22 cellular contexts compared by ENCODE assay signal in the genomic region with DNA sequence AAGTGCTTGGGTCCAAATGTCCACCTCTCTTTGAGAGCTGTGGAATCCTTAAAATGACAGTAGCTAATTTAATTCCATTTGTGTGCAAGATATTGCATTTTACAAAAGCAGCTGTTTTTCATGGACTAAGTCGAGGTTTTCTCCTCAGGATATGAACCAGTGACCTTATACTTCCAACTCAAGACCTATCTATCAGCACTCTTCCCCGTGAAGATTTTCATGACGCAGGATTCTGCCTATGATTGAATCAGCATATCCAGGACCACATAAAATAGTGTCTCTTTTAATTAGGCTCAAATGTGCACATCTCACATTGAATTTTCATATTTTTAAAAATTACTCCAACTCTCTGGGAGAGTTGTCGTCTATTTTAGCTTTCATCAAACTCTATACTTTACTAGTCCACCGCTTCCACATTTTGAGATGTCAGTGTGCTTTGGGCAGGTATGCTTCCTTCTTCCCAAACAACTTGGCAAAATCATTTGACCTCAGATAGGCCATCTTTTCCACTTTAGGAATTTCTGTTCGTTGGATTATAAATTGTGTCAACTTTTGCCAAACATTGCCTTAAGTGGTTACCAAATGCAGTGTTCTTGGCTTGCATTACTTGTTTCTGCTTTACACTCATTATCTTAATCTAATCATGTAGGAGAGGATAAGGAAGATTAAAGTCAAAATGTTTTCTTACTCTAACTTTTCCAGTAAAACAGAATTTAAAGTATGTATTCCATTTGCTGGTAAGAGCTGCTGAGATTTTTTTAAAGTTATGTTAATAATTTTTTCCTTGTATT. TPM values are rescaled to one million over a fixed set of nuclear protein-coding genes. Genes with fewer than 3 reads are reported as not detected.
DNase-seq lines count a peak whose midpoint lies in the region; ATAC-seq and TF ChIP-seq lines count a peak whose summit lies in the region.
"Had no signal": no experiment of that assay in that cellular context is flagged by ENCODE, and none has a peak within 500 bp of the region (broad histone marks: within the 10 kb centered on the region; RNA-seq: fewer than 3 reads in every experiment).

No MANE protein-coding gene starts in this region.

- no peaks in the 10 kb centered on the region for H3K27me3 Mint-ChIP-seq in mesothelial cell of epicardium (ENCODE audit: low read depth)
- H3K27me3 Mint-ChIP-seq: CD8-positive, alpha-beta memory T cell had no signal

- TF ChIP-seq CTCF in esophagus muscularis mucosa (IDR thresholded peaks at IDR 0.05) (no peak), mesothelial cell of epicardium (IDR thresholded peaks at IDR 0.05; ENCODE audit: unreplicated experiment) (no peak), body of pancreas (IDR thresholded peaks at IDR 0.05) (no peak), prostate gland (IDR thresholded peaks at IDR 0.05) (no peak), Peyer's patch (IDR thresholded peaks at IDR 0.05) (no peak)

- ATAC-seq in body of pancreas: no peak

- H3K4me1 ChIP-seq in ACC112 (ENCODE audit: control insufficient read depth, insufficient read depth, low read length, unreplicated experiment) (peaks cover 3% of the 10 kb centered on the region), esophagus muscularis mucosa (peaks cover 0 to 37% (median 29%) of the 10 kb centered on the region in 4 donors), body of pancreas (no peaks in the 10 kb centered on the region), prostate gland (replicated peaks) (no peaks in the 10 kb centered on the region), Peyer's patch (no peaks in the 10 kb centered on the region)
- H3K4me1 ChIP-seq: BLaER1 treated with 17β-estradiol and CSF1 and Interleukin-3, amounts not matched to agents 10 nM and 100 nM had no signal

- peaks cover 1% of the 10 kb centered on the region for H3K36me3 Mint-ChIP-seq in mesothelial cell of epicardium
- H3K36me3 Mint-ChIP-seq: CD8-positive, alpha-beta memory T cell had no signal

- H3K4me3 ChIP-seq in ACC112 (ENCODE audit: low read depth, low read length) (no peak overlapping the region), SK-N-MC (0 out of 2 replicates have a peak overlapping the region, but pooled peaks have one; percentile 19), esophagus muscularis mucosa (no peak overlapping the region), body of pancreas (no peak overlapping the region), prostate gland (no peak overlapping the region), Peyer's patch (no peak overlapping the region)
- H3K4me3 ChIP-seq: BLaER1 treated with 17β-estradiol and CSF1 and Interleukin-3, amounts not matched to agents 10 nM and 100 nM had no signal

- peaks cover 38% of the 10 kb centered on the region for H3K4me1 Mint-ChIP-seq in mesothelial cell of epicardium
- H3K4me1 Mint-ChIP-seq: CD8-positive, alpha-beta memory T cell had no signal

- H3K27me3 ChIP-seq in ACC112 (ENCODE audit: insufficient read depth, low read length): no peaks in the 10 kb centered on the region
- no peaks in the 10 kb centered on the region for H3K27me3 ChIP-seq in esophagus muscularis mucosa
- H3K27me3 ChIP-seq in body of pancreas: no peaks in the 10 kb centered on the region
- H3K27me3 ChIP-seq in prostate gland (replicated peaks; ENCODE audit: insufficient read depth): no peaks in the 10 kb centered on the region
- no peaks in the 10 kb centered on the region for H3K27me3 ChIP-seq in Peyer's patch
- H3K27me3 ChIP-seq: BLaER1 treated with 17β-estradiol and CSF1 and Interleukin-3, amounts not matched to agents 10 nM and 100 nM had no signal

- H3K9me3 Mint-ChIP-seq in mesothelial cell of epicardium: no peaks in the 10 kb centered on the region
- H3K9me3 Mint-ChIP-seq: HFFc6 had no signal

- 54% methylated on average over 6 of the region's 6 CpGs for WGBS in esophagus muscularis mucosa
- WGBS in body of pancreas, 2 donors: 67 to 75% methylated on average over 6 of the region's 6 CpGs
- WGBS in prostate gland: 64% methylated on average over 6 of the region's 6 CpGs

- no peak for DNase-seq in SK-N-MC (ENCODE audit: low read depth, low spot score)
- no peak for DNase-seq in esophagus muscularis mucosa (ENCODE audit: extremely low spot score)
- DNase-seq in mesothelial cell of epicardium (ENCODE audit: low spot score in 2 of 2, unreplicated experiment in 2 of 2): no peak
- no peak for DNase-seq in GF-D8 (lab: John Stamatoyannopoulos, UW)
- no peak for DNase-seq in body of pancreas
- no peak for DNase-seq in prostate gland (ENCODE audit: low spot score)
- no peak for DNase-seq in Peyer's patch
- DNase-seq: 8988T; CD8-positive, alpha-beta memory T cell; DMS79 treated with DMSO at 0.1 percent for 48 hours; GOT3; HFFc6; Kasumi-1; MM.1S; NCI-H1092 treated with DMSO at 0.1 percent for 48 hours; NCI-H1694; NCI-H2107; NCI-H2227 treated with DMSO at 0.1 percent for 48 hours; NCI-H524 treated with DMSO at 0.1 percent for 48 hours; SHP77 had no signal

- TF ChIP-seq EP300 in esophagus muscularis mucosa (IDR thresholded peaks at IDR 0.05): no peak

- H3K27ac Mint-ChIP-seq in mesothelial cell of epicardium: peak overlapping the region; percentile 85
- H3K27ac Mint-ChIP-seq: CD8-positive, alpha-beta memory T cell; HFFc6 had no signal

- no peak overlapping the region for H3K9ac ChIP-seq in SK-N-MC (ENCODE audit: insufficient read length)
- H3K9ac ChIP-seq: BLaER1 treated with 17β-estradiol and CSF1 and Interleukin-3, amounts not matched to agents 10 nM and 100 nM had no signal

- TF ChIP-seq POLR2A in esophagus muscularis mucosa (IDR thresholded peaks at IDR 0.05; ENCODE audit: low read depth) (no peak), body of pancreas (IDR thresholded peaks at IDR 0.05) (no peak), prostate gland (IDR thresholded peaks at IDR 0.05) (no peak), Peyer's patch (IDR thresholded peaks at IDR 0.05) (no peak)

- H3K79me2 ChIP-seq in ACC112 (ENCODE audit: control insufficient read depth, insufficient read depth, low read length, unreplicated experiment): no peaks in the 10 kb centered on the region

- H3K9me3 ChIP-seq in SK-N-MC (ENCODE audit: low read depth, low read length) (no peaks in the 10 kb centered on the region), esophagus muscularis mucosa (no peaks in the 10 kb centered on the region), body of pancreas (no peaks in the 10 kb centered on the region), prostate gland (no peaks in the 10 kb centered on the region), Peyer's patch (no peaks in the 10 kb centered on the region)

- no peak overlapping the region for H3K4me3 Mint-ChIP-seq in mesothelial cell of epicardium
- H3K4me3 Mint-ChIP-seq: CD8-positive, alpha-beta memory T cell; HFFc6 had no signal

- H3K27ac ChIP-seq in ACC112 (ENCODE audit: low read depth, low read length): no peak overlapping the region
- H3K27ac ChIP-seq in SK-N-MC: peak overlapping the region; percentile 51
- H3K27ac ChIP-seq in esophagus muscularis mucosa (replicated peaks in 1 of 4): peak overlapping the region; percentile 64 to 66 (median 65)
- no peak overlapping the region for H3K27ac ChIP-seq in body of pancreas
- no peak overlapping the region for H3K27ac ChIP-seq in prostate gland
- peak overlapping the region in 1 of 4 donors; percentile 2 for H3K27ac ChIP-seq in Peyer's patch
- H3K27ac ChIP-seq: BLaER1 treated with 17β-estradiol and CSF1 and Interleukin-3, amounts not matched to agents 10 nM and 100 nM had no signal

- intact Hi-C loops in esophagus muscularis mucosa (cut with DNase I) (no loop called here), body of pancreas (cut with DNase I) (no loop called here), prostate gland (cut with DNase I) (no loop called here)

- H3K36me3 ChIP-seq in ACC112 (ENCODE audit: insufficient read depth, low read length) (no peaks in the 10 kb centered on the region), SK-N-MC (ENCODE audit: insufficient read depth, low read length) (no peaks in the 10 kb centered on the region), esophagus muscularis mucosa (no peaks in the 10 kb centered on the region), body of pancreas (replicated peaks in 1 of 2; ENCODE audit: insufficient read depth in 1 of 2, low read depth in 2 of 2) (no peaks in the 10 kb centered on the region), prostate gland (no peaks in the 10 kb centered on the region), Peyer's patch (no peaks in the 10 kb centered on the region)
- H3K36me3 ChIP-seq: BLaER1 treated with 17β-estradiol and CSF1 and Interleukin-3, amounts not matched to agents 10 nM and 100 nM had no signal

- peak overlapping the region; percentile 61 for H2AFZ ChIP-seq in ACC112 (ENCODE audit: low read length, unreplicated experiment)

RNA-seq across cellular contexts. Expression of a gene that starts 39.4 kb away (rescaled TPM):
- 10 to 100 TPM; 27.8 to 39.0 (median 34.5) TPM for total RNA-seq in esophagus muscularis mucosa
- 43.4 to 50.4 TPM (median 44.4 TPM) in 3 replicates for total RNA-seq in mesothelial cell of epicardium
- 1 to 10 TPM in 1 of 2 donors, under 1 TPM in 1; 0.33 to 2.6 TPM for total RNA-seq in body of pancreas
- total RNA-seq in prostate gland: 1 to 10 TPM; 1.6 to 1.9 TPM
- 10 to 100 TPM in 1 of 4 donors, 1 to 10 TPM in 3; 1.3 to 12.4 (median 3.8) TPM for total RNA-seq in Peyer's patch
- total RNA-seq: CD8-positive, alpha-beta memory T cell had no signal

Comparison
In these comparisons a context has a peak if more than half of its experiments do, and no peak if none do; other contexts are left out.
1. H3K27ac ChIP-seq: peak in SK-N-MC (single experiment) and esophagus muscularis mucosa (4 of 4); none in ACC112 (single experiment), body of pancreas (0 of 4) and prostate gland (0 of 2).